Comparison of ENCODE assay signal across 13 cellular contexts in the genomic region with DNA sequence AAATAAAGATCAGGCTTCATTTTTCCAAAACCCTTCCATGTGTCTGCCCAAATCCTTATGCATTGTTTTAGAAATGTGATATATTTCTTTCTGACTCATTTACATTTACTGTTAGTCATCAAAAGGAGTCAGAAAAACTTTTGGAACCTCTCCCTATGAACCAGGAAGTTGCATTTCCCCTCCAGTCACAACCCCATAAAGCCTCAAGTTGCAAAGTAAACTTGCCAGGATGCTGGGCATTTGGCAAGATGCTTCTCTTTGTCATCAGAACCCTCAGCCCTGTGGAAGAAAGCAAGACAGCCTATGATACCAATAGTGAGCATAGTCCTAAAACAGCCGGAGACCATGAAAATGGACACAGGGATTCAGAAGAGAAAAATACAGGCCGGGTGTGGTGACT.
A peak's percentile ranks its signal among the peaks of the same experiment; 100 is the strongest.
DNase-seq lines count a peak whose midpoint lies in the region; ATAC-seq and FAIRE-seq lines count a peak whose summit lies in the region.
"Had no signal": no experiment of that assay in that cellular context is flagged by ENCODE, and none has a peak within 500 bp of the region (broad histone marks: within the 10 kb centered on the region; RNA-seq: fewer than 3 reads in every experiment).

No MANE protein-coding gene starts in this region.

- intact Hi-C loops in activated CD4-positive, alpha-beta T cell treated with anti-CD3 and anti-CD28 coated beads for 36 hours (cut with DNase I, micrococcal nuclease), result no loop called here

- CTCF ChIA-PET in activated CD4-positive, alpha-beta T cell treated with anti-CD3 and anti-CD28 coated beads for 36 hours (lab: Charles Lee), result no interaction called here

- peaks cover 2% of the 10 kb centered on the region for H3K27me3 Mint-ChIP-seq in activated CD4-positive, alpha-beta T cell treated with anti-CD3 and anti-CD28 coated beads for 36 hours
- H3K27me3 Mint-ChIP-seq in T-helper 2 cell treated with Interferon-gamma antibody and Interleukin-4, amounts not matched to agents 5 μg/mL and 100 μg/mL, for 36 hours (ENCODE audit: low read depth), result no peaks in the 10 kb centered on the region

- no peak overlapping the region for H3K4me3 ChIP-seq in SJSA1
- H3K4me3 ChIP-seq: upper lobe of left lung had no signal

- H3K36me3 ChIP-seq in SJSA1, result no peaks in the 10 kb centered on the region
- H3K36me3 ChIP-seq: BE2C, upper lobe of left lung had no signal

- no peaks in the 10 kb centered on the region for H3K27me3 ChIP-seq in SJSA1 (replicated peaks)
- H3K27me3 ChIP-seq: BE2C, upper lobe of left lung had no signal

- no peak for FAIRE-seq in urothelium cell line (lab: Jason Lieb, UNC)
- FAIRE-seq: islet of Langerhans had no signal

- DNase-seq in SIG-M5 treated with dmso at 0.1 percent for 504 hours (lab: John Stamatoyannopoulos, UW; ENCODE audit: unreplicated experiment) (peak; percentile 6), SIG-M5 (lab: John Stamatoyannopoulos, UW) (no peak), SJSA1 (ENCODE audit: low read depth in 1 of 2, low spot score in 2 of 2) (peak; percentile 60 to 65), fibroblast of peridontal ligament (ENCODE audit: extremely low read depth) (peak; percentile 99), urothelium cell line (ENCODE audit: low spot score) (peak; percentile 38)
- no peak for DNase-seq in activated CD4-positive, alpha-beta T cell treated with anti-CD3 and anti-CD28 coated beads for 36 hours
- no peak for DNase-seq in T-helper 2 cell treated with Interferon-gamma antibody and Interleukin-4, amounts not matched to agents 5 μg/mL and 100 μg/mL, for 36 hours (ENCODE audit: low spot score)
- DNase-seq: BE2C; effector CD4-positive, alpha-beta T cell; upper lobe of left lung had no signal

- no peaks in the 10 kb centered on the region for H3K4me1 Mint-ChIP-seq in activated CD4-positive, alpha-beta T cell treated with anti-CD3 and anti-CD28 coated beads for 36 hours
- H3K4me1 Mint-ChIP-seq in T-helper 2 cell treated with Interferon-gamma antibody and Interleukin-4, amounts not matched to agents 5 μg/mL and 100 μg/mL, for 36 hours (ENCODE audit: low read depth), result no peaks in the 10 kb centered on the region

- H3K27ac ChIP-seq in SJSA1, result 0 out of 2 replicates have a peak overlapping the region, but pooled peaks have one; percentile 28

- H3K4me3 Mint-ChIP-seq in activated CD4-positive, alpha-beta T cell treated with anti-CD3 and anti-CD28 coated beads for 36 hours, result no peak overlapping the region
- no peak overlapping the region for H3K4me3 Mint-ChIP-seq in T-helper 2 cell treated with Interferon-gamma antibody and Interleukin-4, amounts not matched to agents 5 μg/mL and 100 μg/mL, for 36 hours
- H3K4me3 Mint-ChIP-seq: WTC11 had no signal

- H3K36me3 Mint-ChIP-seq in activated CD4-positive, alpha-beta T cell treated with anti-CD3 and anti-CD28 coated beads for 36 hours (ENCODE audit: low read depth), result no peaks in the 10 kb centered on the region
- no peaks in the 10 kb centered on the region for H3K36me3 Mint-ChIP-seq in T-helper 2 cell treated with Interferon-gamma antibody and Interleukin-4, amounts not matched to agents 5 μg/mL and 100 μg/mL, for 36 hours (ENCODE audit: low read depth)
- H3K36me3 Mint-ChIP-seq: WTC11 had no signal

- no peaks in the 10 kb centered on the region for H3K9me3 Mint-ChIP-seq in activated CD4-positive, alpha-beta T cell treated with anti-CD3 and anti-CD28 coated beads for 36 hours (ENCODE audit: low read depth)
- H3K9me3 Mint-ChIP-seq in T-helper 2 cell treated with Interferon-gamma antibody and Interleukin-4, amounts not matched to agents 5 μg/mL and 100 μg/mL, for 36 hours, result no peaks in the 10 kb centered on the region
- H3K9me3 Mint-ChIP-seq: WTC11 had no signal

- no peaks in the 10 kb centered on the region for H3K9me3 ChIP-seq in SJSA1 (replicated peaks)
- H3K9me3 ChIP-seq: BE2C, upper lobe of left lung had no signal

- ATAC-seq in activated CD4-positive, alpha-beta T cell treated with anti-CD3 and anti-CD28 coated beads for 36 hours, result no peak
- ATAC-seq in HG03280 (IDR thresholded peaks at IDR 0.05; ENCODE audit: unreplicated experiment), result no peak
- ATAC-seq: WTC11 had no signal

- peaks cover 19% of the 10 kb centered on the region for H3K4me1 ChIP-seq in SJSA1 (replicated peaks)
- H3K4me1 ChIP-seq: upper lobe of left lung had no signal

- POLR2A ChIA-PET in activated CD4-positive, alpha-beta T cell treated with anti-CD3 and anti-CD28 coated beads for 36 hours (lab: Charles Lee), result no interaction called here

- H3K27ac Mint-ChIP-seq in activated CD4-positive, alpha-beta T cell treated with anti-CD3 and anti-CD28 coated beads for 36 hours, result no peak overlapping the region
- no peak overlapping the region for H3K27ac Mint-ChIP-seq in T-helper 2 cell treated with Interferon-gamma antibody and Interleukin-4, amounts not matched to agents 5 μg/mL and 100 μg/mL, for 36 hours
- H3K27ac Mint-ChIP-seq: WTC11 had no signal

Comparison
In these comparisons a context has a peak if more than half of its experiments do, and no peak if none do; other contexts are left out.
1. DNase-seq: peak in SIG-M5 treated with dmso at 0.1 percent for 504 hours (single experiment), SJSA1 (2 of 2), fibroblast of peridontal ligament (single experiment) and urothelium cell line (single experiment); none in SIG-M5 (single experiment), activated CD4-positive, alpha-beta T cell treated with anti-CD3 and anti-CD28 coated beads for 36 hours (single experiment) and T-helper 2 cell treated with Interferon-gamma antibody and Interleukin-4, amounts not matched to agents 5 μg/mL and 100 μg/mL, for 36 hours (single experiment).